18 cellular contexts compared by ENCODE assay signal in the genomic region with DNA sequence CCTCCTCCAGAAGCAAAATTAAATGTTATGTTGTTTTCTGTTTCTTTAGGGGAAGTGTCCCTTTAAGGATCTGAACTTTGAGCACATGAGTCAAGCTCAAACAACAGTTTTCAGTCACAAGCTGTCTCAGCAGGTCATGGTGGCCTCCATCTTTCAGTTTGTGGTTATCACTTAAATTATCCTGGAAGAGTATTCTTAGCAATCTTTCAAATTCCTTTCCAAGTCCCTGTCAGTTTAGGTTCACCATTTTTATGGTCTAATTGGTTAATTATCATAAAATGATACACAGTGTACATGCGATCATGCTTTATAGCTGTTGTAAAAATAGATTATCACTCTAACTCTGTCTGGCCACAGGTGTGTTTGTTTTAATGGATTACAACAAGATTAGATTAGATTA. TPM values are rescaled to one million over a fixed set of nuclear protein-coding genes. Genes with fewer than 3 reads are reported as not detected.
DNase-seq lines count a peak whose midpoint lies in the region; ATAC-seq and TF ChIP-seq lines count a peak whose summit lies in the region.
"Had no signal": no experiment of that assay in that cellular context is flagged by ENCODE, and none has a peak within 500 bp of the region (broad histone marks: within the 10 kb centered on the region; RNA-seq: fewer than 3 reads in every experiment).

No MANE protein-coding gene starts in this region.

- peaks cover 24% of the 10 kb centered on the region for H3K4me1 ChIP-seq in HEK293 (ENCODE audit: control insufficient read depth, insufficient read depth, low read length)
- H3K4me1 ChIP-seq: spleen had no signal

- H3K4me3 ChIP-seq in HEK293 (ENCODE audit: low read depth, low read length) (no peak overlapping the region), fibroblast of mammary gland (ENCODE audit: control insufficient read depth, low read depth, low read length) (no peak overlapping the region)
- H3K4me3 ChIP-seq: psoas muscle, spleen had no signal

- no peak overlapping the region for H3K27ac Mint-ChIP-seq in stimulated activated effector memory CD8-positive, alpha-beta T cell treated with anti-CD3 and anti-CD28 coated beads, Interleukin-12 subunit alpha, Interleukin-12 subunit beta, amount 100 ng/mL, for 72 hours
- H3K27ac Mint-ChIP-seq: activated CD8-positive, alpha-beta memory T cell treated with anti-CD3 and anti-CD28 coated beads, Interleukin-2, amount 10 ng/mL, durations not matched to agents 7 days and 5 days; activated T-helper 17 cell treated with anti-CD3 and anti-CD28 coated beads, Interleukin-2, amount 50 U/mL, for 72 hours; CD4-positive, CD25-positive, alpha-beta regulatory T cell had no signal

- no peaks in the 10 kb centered on the region for H3K9me3 ChIP-seq in HEK293 (ENCODE audit: control insufficient read depth, insufficient read depth, low read depth, low read length)
- H3K9me3 ChIP-seq: psoas muscle, spleen had no signal

- H3K36me3 ChIP-seq in HEK293 (ENCODE audit: control insufficient read depth in 2 of 2, insufficient read depth in 1 of 2, low read length in 2 of 2), result no peaks in the 10 kb centered on the region
- H3K36me3 ChIP-seq: spleen had no signal

- no peaks in the 10 kb centered on the region for H3K9me3 Mint-ChIP-seq in stimulated activated effector memory CD8-positive, alpha-beta T cell treated with anti-CD3 and anti-CD28 coated beads, Interleukin-12 subunit alpha, Interleukin-12 subunit beta, amount 100 ng/mL, for 72 hours
- H3K9me3 Mint-ChIP-seq: activated T-helper 17 cell treated with anti-CD3 and anti-CD28 coated beads, Interleukin-2, amount 50 U/mL, for 72 hours had no signal

- POLR2A ChIA-PET in HEK293 (lab: Yijun Ruan, JAX), result interaction anchor here (0.9 kb wide), 1 partner anchor 43 kb away, joined by 3 read pairs; a partner anchor contains a TSS

- ATAC-seq in stimulated activated effector memory CD8-positive, alpha-beta T cell treated with anti-CD3 and anti-CD28 coated beads, Interleukin-12 subunit alpha, Interleukin-12 subunit beta, amount 100 ng/mL, for 72 hours, result peak; percentile 57
- ATAC-seq in GM19463 (IDR thresholded peaks at IDR 0.05; ENCODE audit: unreplicated experiment) (no peak), GM19324 (IDR thresholded peaks at IDR 0.05; ENCODE audit: low FRiP score, unreplicated experiment) (no peak)
- ATAC-seq: activated CD8-positive, alpha-beta memory T cell treated with anti-CD3 and anti-CD28 coated beads, Interleukin-2, amount 10 ng/mL, durations not matched to agents 7 days and 5 days; activated T-helper 17 cell treated with anti-CD3 and anti-CD28 coated beads, Interleukin-2, amount 50 U/mL, for 72 hours; psoas muscle had no signal

- no peak overlapping the region for H3K27ac ChIP-seq in HEK293 (ENCODE audit: extremely low read depth, low read depth, low read length)
- H3K27ac ChIP-seq: epithelial cell of prostate, psoas muscle, spleen had no signal

- TF ChIP-seq CTCF in HEK293 (tag by site-specific recombination; IDR thresholded peaks at IDR 0.05) (no peak), fibroblast of mammary gland (conservative IDR thresholded peaks at IDR 0.05; ENCODE audit: control insufficient read depth, insufficient read depth, low read depth, low read length) (no peak)

- DNase-seq in RPMI7951 (ENCODE audit: low read depth), result peak; percentile 34
- DNase-seq in fibroblast of mammary gland (ENCODE audit: low read depth), result peak; percentile 46
- no peak for DNase-seq in stimulated activated effector memory CD8-positive, alpha-beta T cell treated with anti-CD3 and anti-CD28 coated beads, Interleukin-12 subunit alpha, Interleukin-12 subunit beta, amount 100 ng/mL, for 72 hours (ENCODE audit: low spot score in 2 of 2)
- no peak for DNase-seq in pons (ENCODE audit: low spot score)
- DNase-seq: activated CD8-positive, alpha-beta memory T cell treated with anti-CD3 and anti-CD28 coated beads, Interleukin-2, amount 10 ng/mL, durations not matched to agents 7 days and 5 days; CD4-positive, CD25-positive, alpha-beta regulatory T cell; dermis blood vessel endothelial cell; DMS53; NCI-H146; NCI-H2171 treated with DMSO at 0.1 percent for 48 hours; psoas muscle; spleen; stimulated activated CD4-positive, alpha-beta T cell treated with anti-CD3 and anti-CD28 coated beads, Interleukin-4, amount 100 ng/mL, for 4 hours had no signal

- H3K4me1 Mint-ChIP-seq in stimulated activated effector memory CD8-positive, alpha-beta T cell treated with anti-CD3 and anti-CD28 coated beads, Interleukin-12 subunit alpha, Interleukin-12 subunit beta, amount 100 ng/mL, for 72 hours, result no peaks in the 10 kb centered on the region
- H3K4me1 Mint-ChIP-seq: activated T-helper 17 cell treated with anti-CD3 and anti-CD28 coated beads, Interleukin-2, amount 50 U/mL, for 72 hours; CD4-positive, CD25-positive, alpha-beta regulatory T cell had no signal

- no peak overlapping the region for H3K4me3 Mint-ChIP-seq in stimulated activated effector memory CD8-positive, alpha-beta T cell treated with anti-CD3 and anti-CD28 coated beads, Interleukin-12 subunit alpha, Interleukin-12 subunit beta, amount 100 ng/mL, for 72 hours
- H3K4me3 Mint-ChIP-seq: activated CD8-positive, alpha-beta memory T cell treated with anti-CD3 and anti-CD28 coated beads, Interleukin-2, amount 10 ng/mL, durations not matched to agents 7 days and 5 days; activated T-helper 17 cell treated with anti-CD3 and anti-CD28 coated beads, Interleukin-2, amount 50 U/mL, for 72 hours; CD4-positive, CD25-positive, alpha-beta regulatory T cell had no signal

- H3K36me3 Mint-ChIP-seq in stimulated activated effector memory CD8-positive, alpha-beta T cell treated with anti-CD3 and anti-CD28 coated beads, Interleukin-12 subunit alpha, Interleukin-12 subunit beta, amount 100 ng/mL, for 72 hours, result no peaks in the 10 kb centered on the region
- H3K36me3 Mint-ChIP-seq: activated CD8-positive, alpha-beta memory T cell treated with anti-CD3 and anti-CD28 coated beads, Interleukin-2, amount 10 ng/mL, durations not matched to agents 7 days and 5 days; CD4-positive, CD25-positive, alpha-beta regulatory T cell had no signal

- CTCF ChIA-PET in HEK293 (lab: Yijun Ruan, JAX), result interaction anchor here (0.8 to 2.0 kb wide), 2 partner anchors 35 to 54 kb away, joined by 4 to 5 read pairs; no protein-coding TSS in a partner anchor

TF ChIP-seq in HEK293, 187 proteins besides CTCF, POLR2A, EP300 and RAD21 (continues in another document):
- TF ChIP-seq ZNF302 (tag by site-specific recombination; IDR thresholded peaks at IDR 0.05; ENCODE audit: low read depth) (no peak), ZNF623 (tag by site-specific recombination; IDR thresholded peaks at IDR 0.05) (no peak), GLI2 (tag by site-specific recombination; IDR thresholded peaks at IDR 0.05; ENCODE audit: borderline replicate concordance, low read depth) (no peak), ZNF843 (tag by site-specific recombination; IDR thresholded peaks at IDR 0.05) (peak; percentile 79), ZNF2 (tag by site-specific recombination; IDR thresholded peaks at IDR 0.05) (no peak), SETDB1 (IDR thresholded peaks at IDR 0.05; ENCODE audit: insufficient read length, low read length) (no peak), ZNF341 (tag by site-specific recombination; IDR thresholded peaks at IDR 0.05; ENCODE audit: low read depth) (no peak), ZNF501 (tag by site-specific recombination; IDR thresholded peaks at IDR 0.05) (no peak), SCRT1 (tag by site-specific recombination; IDR thresholded peaks at IDR 0.05; ENCODE audit: borderline replicate concordance) (0 out of 2 replicates have a peak, but pooled peaks have one; percentile 41), FEZF1 (tag by site-specific recombination; IDR thresholded peaks at IDR 0.05) (peak; percentile 50), HOXD13 (CRISPR knock-in tag; IDR thresholded peaks at IDR 0.05; ENCODE audit: borderline replicate concordance) (peak; percentile 48; the same call in 1 of the 2 replicates), ZNF202 (tag by site-specific recombination; IDR thresholded peaks at IDR 0.05; ENCODE audit: borderline replicate concordance) (no peak)
- TF ChIP-seq, protein P1, sequence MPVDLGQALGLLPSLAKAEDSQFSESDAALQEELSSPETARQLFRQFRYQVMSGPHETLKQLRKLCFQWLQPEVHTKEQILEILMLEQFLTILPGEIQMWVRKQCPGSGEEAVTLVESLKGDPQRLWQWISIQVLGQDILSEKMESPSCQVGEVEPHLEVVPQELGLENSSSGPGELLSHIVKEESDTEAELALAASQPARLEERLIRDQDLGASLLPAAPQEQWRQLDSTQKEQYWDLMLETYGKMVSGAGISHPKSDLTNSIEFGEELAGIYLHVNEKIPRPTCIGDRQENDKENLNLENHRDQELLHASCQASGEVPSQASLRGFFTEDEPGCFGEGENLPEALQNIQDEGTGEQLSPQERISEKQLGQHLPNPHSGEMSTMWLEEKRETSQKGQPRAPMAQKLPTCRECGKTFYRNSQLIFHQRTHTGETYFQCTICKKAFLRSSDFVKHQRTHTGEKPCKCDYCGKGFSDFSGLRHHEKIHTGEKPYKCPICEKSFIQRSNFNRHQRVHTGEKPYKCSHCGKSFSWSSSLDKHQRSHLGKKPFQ (tag by site-specific recombination; IDR thresholded peaks at IDR 0.05), result no peak
- TF ChIP-seq, protein P2, sequence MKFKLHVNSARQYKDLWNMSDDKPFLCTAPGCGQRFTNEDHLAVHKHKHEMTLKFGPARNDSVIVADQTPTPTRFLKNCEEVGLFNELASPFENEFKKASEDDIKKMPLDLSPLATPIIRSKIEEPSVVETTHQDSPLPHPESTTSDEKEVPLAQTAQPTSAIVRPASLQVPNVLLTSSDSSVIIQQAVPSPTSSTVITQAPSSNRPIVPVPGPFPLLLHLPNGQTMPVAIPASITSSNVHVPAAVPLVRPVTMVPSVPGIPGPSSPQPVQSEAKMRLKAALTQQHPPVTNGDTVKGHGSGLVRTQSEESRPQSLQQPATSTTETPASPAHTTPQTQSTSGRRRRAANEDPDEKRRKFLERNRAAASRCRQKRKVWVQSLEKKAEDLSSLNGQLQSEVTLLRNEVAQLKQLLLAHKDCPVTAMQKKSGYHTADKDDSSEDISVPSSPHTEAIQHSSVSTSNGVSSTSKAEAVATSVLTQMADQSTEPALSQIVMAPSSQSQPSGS (tag by site-specific recombination; IDR thresholded peaks at IDR 0.05; ENCODE audit: low read depth), result no peak
- TF ChIP-seq, protein P3, sequence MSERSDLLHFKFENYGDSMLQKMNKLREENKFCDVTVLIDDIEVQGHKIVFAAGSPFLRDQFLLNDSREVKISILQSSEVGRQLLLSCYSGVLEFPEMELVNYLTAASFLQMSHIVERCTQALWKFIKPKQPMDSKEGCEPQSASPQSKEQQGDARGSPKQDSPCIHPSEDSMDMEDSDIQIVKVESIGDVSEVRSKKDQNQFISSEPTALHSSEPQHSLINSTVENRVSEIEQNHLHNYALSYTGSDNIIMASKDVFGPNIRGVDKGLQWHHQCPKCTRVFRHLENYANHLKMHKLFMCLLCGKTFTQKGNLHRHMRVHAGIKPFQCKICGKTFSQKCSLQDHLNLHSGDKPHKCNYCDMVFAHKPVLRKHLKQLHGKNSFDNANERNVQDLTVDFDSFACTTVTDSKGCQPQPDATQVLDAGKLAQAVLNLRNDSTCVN (tag by site-specific recombination; optimal IDR thresholded peaks at IDR 0.05), result no peak

RNA-seq across cellular contexts. Expression of a gene that starts 43.1 kb away (rescaled TPM):
- total RNA-seq in RPMI7951 (2014; rRNA removed; shearing (Covaris generic)), result 0.48 and 0.49 TPM in 2 replicates
- total RNA-seq: activated T-helper 17 cell treated with anti-CD3 and anti-CD28 coated beads, Interleukin-2, amount 50 U/mL, for 72 hours had no signal

Comparison
In these comparisons a context has a peak if more than half of its experiments do, and no peak if none do; other contexts are left out.
1. DNase-seq: peak in RPMI7951 (single experiment) and fibroblast of mammary gland (single experiment); none in stimulated activated effector memory CD8-positive, alpha-beta T cell treated with anti-CD3 and anti-CD28 coated beads, Interleukin-12 subunit alpha, Interleukin-12 subunit beta, amount 100 ng/mL, for 72 hours (0 of 2) and pons (single experiment).